ENCODE assay signal across 1 cellular context in the genomic region with DNA sequence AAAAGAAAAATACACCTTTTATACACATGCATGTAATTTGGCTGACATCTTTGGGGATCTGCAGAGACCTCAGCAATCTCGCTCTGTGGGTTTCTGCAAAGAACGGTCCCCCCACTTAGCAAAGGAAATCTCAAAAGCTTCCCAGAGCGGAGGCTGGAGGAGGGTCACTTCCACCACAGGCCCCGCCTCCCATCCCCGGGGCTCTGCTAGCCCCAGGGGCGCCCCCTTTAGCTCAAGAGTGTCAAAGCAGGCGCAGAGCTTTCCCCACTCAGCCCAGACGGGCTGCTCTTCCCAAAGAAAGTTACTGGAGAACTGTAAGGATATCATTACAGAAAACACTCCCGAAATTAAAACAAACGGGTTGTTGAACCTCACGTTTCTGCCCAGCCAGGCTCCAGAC.
TF ChIP-seq lines count a peak whose summit lies in the region.

No MANE protein-coding gene starts in this region.

TF ChIP-seq in HEK293T, 16 proteins besides CTCF, POLR2A, EP300 and RAD21 (continued from another document):
- TF ChIP-seq, protein P1, sequence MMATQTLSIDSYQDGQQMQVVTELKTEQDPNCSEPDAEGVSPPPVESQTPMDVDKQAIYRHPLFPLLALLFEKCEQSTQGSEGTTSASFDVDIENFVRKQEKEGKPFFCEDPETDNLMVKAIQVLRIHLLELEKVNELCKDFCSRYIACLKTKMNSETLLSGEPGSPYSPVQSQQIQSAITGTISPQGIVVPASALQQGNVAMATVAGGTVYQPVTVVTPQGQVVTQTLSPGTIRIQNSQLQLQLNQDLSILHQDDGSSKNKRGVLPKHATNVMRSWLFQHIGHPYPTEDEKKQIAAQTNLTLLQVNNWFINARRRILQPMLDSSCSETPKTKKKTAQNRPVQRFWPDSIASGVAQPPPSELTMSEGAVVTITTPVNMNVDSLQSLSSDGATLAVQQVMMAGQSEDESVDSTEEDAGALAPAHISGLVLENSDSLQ (IDR thresholded peaks at IDR 0.05) = no peak
- TF ChIP-seq FOXK2 (IDR thresholded peaks at IDR 0.05) (no peak), ELF4 (IDR thresholded peaks at IDR 0.05) (no peak), NFRKB (IDR thresholded peaks at IDR 0.05) (no peak), BHLHE40 (IDR thresholded peaks at IDR 0.05; ENCODE audit: borderline replicate concordance) (no peak), SUZ12 (IDR thresholded peaks at IDR 0.05) (no peak), ZNF384 (IDR thresholded peaks at IDR 0.05) (no peak), SP1 (IDR thresholded peaks at IDR 0.05) (no peak), FOXA1 (IDR thresholded peaks at IDR 0.05) (no peak), TARDBP (IDR thresholded peaks at IDR 0.05) (no peak), HDGF (IDR thresholded peaks at IDR 0.05; ENCODE audit: borderline replicate concordance) (no peak), LEF1 (IDR thresholded peaks at IDR 0.05; ENCODE audit: borderline replicate concordance) (no peak), ARNT (IDR thresholded peaks at IDR 0.05) (no peak), L3MBTL2 (conservative IDR thresholded peaks at IDR 0.05) (no peak), CTBP1 (IDR thresholded peaks at IDR 0.05; ENCODE audit: borderline replicate concordance) (no peak)
